ENCODE assay signal across 15 cellular contexts in genomic region chr11:88813233-88813915, GRCh38.
A peak's percentile ranks its signal among the peaks of the same experiment; 100 is the strongest.
DNase-seq lines count a peak whose midpoint lies in the region; ATAC-seq and TF ChIP-seq lines count a peak whose summit lies in the region.
"Had no signal": no experiment of that assay in that cellular context is flagged by ENCODE, and none has a peak within 500 bp of the region (broad histone marks: within the 10 kb centered on the region; RNA-seq: fewer than 3 reads in every experiment).

No MANE protein-coding gene starts in this region.

- H3K9ac ChIP-seq in Loucy (ENCODE audit: low read depth, low read length, poor library complexity, severe bottlenecking), result no peak overlapping the region
- no peak overlapping the region for H3K9ac ChIP-seq in smooth muscle cell (ENCODE audit: low read depth)

- DNase-seq in GM20000 (ENCODE audit: low spot score) (peak; percentile 23), mucosa of gallbladder (ENCODE audit: low spot score) (no peak), smooth muscle cell (lab: John Stamatoyannopoulos, UW; ENCODE audit: unreplicated experiment) (no peak), stomach (no peak), germinal center (ENCODE audit: low spot score) (no peak)
- DNase-seq: activated CD8-positive, alpha-beta memory T cell treated with anti-CD3 and anti-CD28 coated beads for 24 hours; COR-L47; esophagus squamous epithelium; NCI-H524; stimulated activated CD4-positive, alpha-beta T cell treated with anti-CD3 and anti-CD28 coated beads, Interleukin-1b, Interleukin-23, amount 100 ng/mL, for 48 hours had no signal

- no peaks in the 10 kb centered on the region for H3K9me2 ChIP-seq in Loucy (replicated peaks; ENCODE audit: low read depth, low read length)

- ATAC-seq in GM18861 (IDR thresholded peaks at IDR 0.05; ENCODE audit: unreplicated experiment) (peak; percentile 79), HG02943 (IDR thresholded peaks at IDR 0.05; ENCODE audit: low read depth, unreplicated experiment) (peak; percentile 92)
- ATAC-seq: K562 had no signal

- H3K4me1 ChIP-seq in Loucy (ENCODE audit: insufficient read depth, low read length, poor library complexity, severe bottlenecking) (no peaks in the 10 kb centered on the region), smooth muscle cell (ENCODE audit: low read depth) (peaks cover 7% of the 10 kb centered on the region), stomach (no peaks in the 10 kb centered on the region)
- H3K4me1 ChIP-seq: breast epithelium, esophagus squamous epithelium had no signal

- TF ChIP-seq CTCF in GM20000 (IDR thresholded peaks at IDR 0.05; ENCODE audit: extremely low read depth, missing control alignments) (no peak), Loucy (conservative IDR thresholded peaks at IDR 0.05; ENCODE audit: low read length) (no peak), smooth muscle cell (IDR thresholded peaks at IDR 0.05; ENCODE audit: borderline replicate concordance, insufficient read depth, poor library complexity, severe bottlenecking) (no peak), stomach (IDR thresholded peaks at IDR 0.05) (no peak)

- TF ChIP-seq POLR2A in stomach (IDR thresholded peaks at IDR 0.05), result no peak

- WGBS in smooth muscle cell (ENCODE audit: low lambda C conversion rate), result 61% methylated on average over 1 of the region's 1 CpG
- 34 to 65% (median 60%) methylated on average over 1 of the region's 1 CpG for WGBS in stomach, 5 donors

- H2AFZ ChIP-seq in Loucy (ENCODE audit: low read length) (0 out of 2 replicates have a peak overlapping the region, but pooled peaks have one; percentile 5), smooth muscle cell (ENCODE audit: low read depth) (no peak overlapping the region)

- no peaks in the 10 kb centered on the region for H4K20me1 ChIP-seq in Loucy (ENCODE audit: insufficient read depth, low read length, poor library complexity, severe bottlenecking)
- H4K20me1 ChIP-seq in smooth muscle cell (ENCODE audit: low read depth), result no peaks in the 10 kb centered on the region

- no peak for TF ChIP-seq EP300 in stomach (IDR thresholded peaks at IDR 0.05)

- H3K36me3 ChIP-seq in Loucy (ENCODE audit: insufficient read depth, low read length), result no peaks in the 10 kb centered on the region
- H3K36me3 ChIP-seq in smooth muscle cell (ENCODE audit: low read depth), result no peaks in the 10 kb centered on the region
- no peaks in the 10 kb centered on the region for H3K36me3 ChIP-seq in stomach
- H3K36me3 ChIP-seq: breast epithelium, esophagus squamous epithelium had no signal

- H3K27me3 ChIP-seq in Loucy (ENCODE audit: insufficient read depth, low read length, poor library complexity, severe bottlenecking) (no peaks in the 10 kb centered on the region), smooth muscle cell (ENCODE audit: low read depth) (no peaks in the 10 kb centered on the region), stomach (no peaks in the 10 kb centered on the region)
- H3K27me3 ChIP-seq: breast epithelium, esophagus squamous epithelium had no signal

- no peaks in the 10 kb centered on the region for H3K79me2 ChIP-seq in Loucy (ENCODE audit: insufficient read depth, low read length)
- H3K79me2 ChIP-seq in smooth muscle cell (ENCODE audit: low read depth), result no peaks in the 10 kb centered on the region

- H3K4me2 ChIP-seq in Loucy (ENCODE audit: low read depth, low read length, poor library complexity, severe bottlenecking) (no peak overlapping the region), smooth muscle cell (no peak overlapping the region)

- H3F3A ChIP-seq in Loucy (ENCODE audit: low read depth) (no peaks in the 10 kb centered on the region), smooth muscle cell (ENCODE audit: low read depth) (no peaks in the 10 kb centered on the region)

- H3K4me3 ChIP-seq in Loucy (ENCODE audit: low read length, poor library complexity, severe bottlenecking), result no peak overlapping the region
- H3K4me3 ChIP-seq in smooth muscle cell, result no peak overlapping the region
- no peak overlapping the region for H3K4me3 ChIP-seq in stomach
- H3K4me3 ChIP-seq: breast epithelium, esophagus squamous epithelium, K562 had no signal

- H3K27ac ChIP-seq in smooth muscle cell (ENCODE audit: low read depth) (no peak overlapping the region), stomach (no peak overlapping the region)
- H3K27ac ChIP-seq: breast epithelium, esophagus squamous epithelium had no signal

- intact Hi-C loops in stomach (cut with DNase I; ENCODE audit: low total_unique reads), result no loop called here

- H3K9me3 ChIP-seq in Loucy (ENCODE audit: insufficient read depth, low read depth, low read length) (peaks cover 9% of the 10 kb centered on the region; the same call in 1 of the 2 replicates), smooth muscle cell (replicated peaks; ENCODE audit: low read depth) (no peaks in the 10 kb centered on the region), stomach (peaks cover 0 to 6% (median 0%) of the 10 kb centered on the region in 4 donors)
- H3K9me3 ChIP-seq: breast epithelium, esophagus squamous epithelium had no signal
